1 cellular context compared by ENCODE assay signal in the genomic region with DNA sequence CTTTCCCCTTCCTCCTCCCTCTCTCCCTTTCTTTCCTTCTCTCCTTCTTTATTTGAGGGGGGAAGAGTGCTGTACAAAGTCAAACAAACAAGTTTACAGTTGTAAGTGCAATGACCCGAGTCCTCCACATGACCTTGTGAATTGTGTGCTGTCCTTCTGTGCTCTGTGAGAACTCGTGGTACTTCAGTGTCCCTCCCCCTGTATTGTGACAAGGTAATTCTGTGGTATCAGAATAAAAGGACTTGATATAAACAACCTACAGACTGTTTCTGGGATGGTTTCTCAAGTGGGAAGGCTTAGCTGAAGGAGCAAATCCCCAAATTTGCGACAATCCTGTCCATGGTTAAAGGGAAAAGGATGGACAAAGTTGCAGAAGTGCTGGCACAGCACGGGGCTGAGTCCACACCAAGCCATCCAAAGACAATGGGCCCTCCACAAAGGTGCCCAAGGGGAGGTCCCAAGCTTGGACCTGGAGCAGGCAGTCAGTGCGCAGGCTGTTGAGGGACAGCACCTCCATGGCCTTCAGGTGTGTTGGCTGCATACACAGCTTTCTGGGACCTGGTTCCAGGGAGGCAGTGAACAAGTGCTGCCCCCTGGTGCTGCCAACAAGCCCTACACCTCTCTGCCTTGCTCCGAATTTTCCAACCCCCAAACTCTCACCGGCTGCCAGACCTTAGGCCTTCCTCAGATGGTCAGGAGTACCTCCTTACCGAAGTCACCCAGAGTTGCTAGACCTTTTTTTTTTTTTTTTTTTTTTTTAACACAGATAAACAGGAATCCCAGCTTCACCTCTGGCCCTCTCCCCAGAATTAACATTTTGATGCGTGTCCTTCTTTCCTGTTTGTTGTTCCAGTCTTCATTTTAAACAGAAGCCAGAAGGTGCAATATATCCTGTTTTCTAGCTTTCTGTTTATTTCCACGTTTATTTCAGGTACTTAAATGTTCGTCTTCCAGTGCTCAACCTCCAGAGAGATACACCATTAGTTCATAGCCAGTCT.
A peak's percentile ranks its signal among the peaks of the same experiment; 100 is the strongest.
TF ChIP-seq lines count a peak whose summit lies in the region.

No MANE protein-coding gene starts in this region.

TF ChIP-seq in HepG2, 621 proteins besides CTCF, POLR2A, EP300 and RAD21 (continued from another document and continues in another):
- TF ChIP-seq, protein P1, sequence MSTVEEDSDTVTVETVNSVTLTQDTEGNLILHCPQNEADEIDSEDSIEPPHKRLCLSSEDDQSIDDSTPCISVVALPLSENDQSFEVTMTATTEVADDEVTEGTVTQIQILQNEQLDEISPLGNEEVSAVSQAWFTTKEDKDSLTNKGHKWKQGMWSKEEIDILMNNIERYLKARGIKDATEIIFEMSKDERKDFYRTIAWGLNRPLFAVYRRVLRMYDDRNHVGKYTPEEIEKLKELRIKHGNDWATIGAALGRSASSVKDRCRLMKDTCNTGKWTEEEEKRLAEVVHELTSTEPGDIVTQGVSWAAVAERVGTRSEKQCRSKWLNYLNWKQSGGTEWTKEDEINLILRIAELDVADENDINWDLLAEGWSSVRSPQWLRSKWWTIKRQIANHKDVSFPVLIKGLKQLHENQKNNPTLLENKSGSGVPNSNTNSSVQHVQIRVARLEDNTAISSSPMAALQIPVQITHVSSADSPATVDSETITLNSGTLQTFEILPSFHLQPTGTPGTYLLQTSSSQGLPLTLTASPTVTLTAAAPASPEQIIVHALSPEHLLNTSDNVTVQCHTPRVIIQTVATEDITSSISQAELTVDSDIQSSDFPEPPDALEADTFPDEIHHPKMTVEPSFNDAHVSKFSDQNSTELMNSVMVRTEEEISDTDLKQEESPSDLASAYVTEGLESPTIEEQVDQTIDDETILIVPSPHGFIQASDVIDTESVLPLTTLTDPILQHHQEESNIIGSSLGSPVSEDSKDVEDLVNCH (CRISPR knock-in tag; IDR thresholded peaks at IDR 0.05), result no peak
- no peak for TF ChIP-seq ZNF382 (CRISPR knock-in tag; IDR thresholded peaks at IDR 0.05; ENCODE audit: borderline replicate concordance)
- no peak for TF ChIP-seq ZNF589 (CRISPR knock-in tag; conservative IDR thresholded peaks at IDR 0.05)
- TF ChIP-seq, protein P2, sequence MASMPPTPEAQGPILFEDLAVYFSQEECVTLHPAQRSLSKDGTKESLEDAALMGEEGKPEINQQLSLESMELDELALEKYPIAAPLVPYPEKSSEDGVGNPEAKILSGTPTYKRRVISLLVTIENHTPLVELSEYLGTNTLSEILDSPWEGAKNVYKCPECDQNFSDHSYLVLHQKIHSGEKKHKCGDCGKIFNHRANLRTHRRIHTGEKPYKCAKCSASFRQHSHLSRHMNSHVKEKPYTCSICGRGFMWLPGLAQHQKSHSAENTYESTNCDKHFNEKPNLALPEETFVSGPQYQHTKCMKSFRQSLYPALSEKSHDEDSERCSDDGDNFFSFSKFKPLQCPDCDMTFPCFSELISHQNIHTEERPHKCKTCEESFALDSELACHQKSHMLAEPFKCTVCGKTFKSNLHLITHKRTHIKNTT (CRISPR knock-in tag; IDR thresholded peaks at IDR 0.05), result no peak
- TF ChIP-seq PATZ1 (CRISPR knock-in tag; IDR thresholded peaks at IDR 0.05), result peak; percentile 79
- TF ChIP-seq JARID2 (CRISPR knock-in tag; IDR thresholded peaks at IDR 0.05; ENCODE audit: insufficient replicate concordance), result no peak
- peak; percentile 14; the same call in 1 of the 2 replicates for TF ChIP-seq FOSL2 (CRISPR knock-in tag; IDR thresholded peaks at IDR 0.05)
- peak; percentile 63; the same call in 1 of the 2 replicates for TF ChIP-seq KDM2A (CRISPR knock-in tag; IDR thresholded peaks at IDR 0.05; ENCODE audit: borderline replicate concordance, low read depth)
- peak; percentile 43; the same call in 1 of the 2 replicates for TF ChIP-seq ZNF609 (CRISPR knock-in tag; IDR thresholded peaks at IDR 0.05; ENCODE audit: borderline replicate concordance)
- TF ChIP-seq FLYWCH1 (CRISPR knock-in tag; IDR thresholded peaks at IDR 0.05), result no peak
- no peak for TF ChIP-seq ZNF17 (CRISPR knock-in tag; IDR thresholded peaks at IDR 0.05)
- TF ChIP-seq ZNF839 (CRISPR knock-in tag; IDR thresholded peaks at IDR 0.05; ENCODE audit: borderline replicate concordance), result no peak
- TF ChIP-seq E2F5 (CRISPR knock-in tag; conservative IDR thresholded peaks at IDR 0.05), result no peak
- TF ChIP-seq CBX5 (CRISPR knock-in tag; IDR thresholded peaks at IDR 0.05; ENCODE audit: borderline replicate concordance), result peak; percentile 49; the same call in 1 of the 2 replicates
- TF ChIP-seq, protein P3, sequence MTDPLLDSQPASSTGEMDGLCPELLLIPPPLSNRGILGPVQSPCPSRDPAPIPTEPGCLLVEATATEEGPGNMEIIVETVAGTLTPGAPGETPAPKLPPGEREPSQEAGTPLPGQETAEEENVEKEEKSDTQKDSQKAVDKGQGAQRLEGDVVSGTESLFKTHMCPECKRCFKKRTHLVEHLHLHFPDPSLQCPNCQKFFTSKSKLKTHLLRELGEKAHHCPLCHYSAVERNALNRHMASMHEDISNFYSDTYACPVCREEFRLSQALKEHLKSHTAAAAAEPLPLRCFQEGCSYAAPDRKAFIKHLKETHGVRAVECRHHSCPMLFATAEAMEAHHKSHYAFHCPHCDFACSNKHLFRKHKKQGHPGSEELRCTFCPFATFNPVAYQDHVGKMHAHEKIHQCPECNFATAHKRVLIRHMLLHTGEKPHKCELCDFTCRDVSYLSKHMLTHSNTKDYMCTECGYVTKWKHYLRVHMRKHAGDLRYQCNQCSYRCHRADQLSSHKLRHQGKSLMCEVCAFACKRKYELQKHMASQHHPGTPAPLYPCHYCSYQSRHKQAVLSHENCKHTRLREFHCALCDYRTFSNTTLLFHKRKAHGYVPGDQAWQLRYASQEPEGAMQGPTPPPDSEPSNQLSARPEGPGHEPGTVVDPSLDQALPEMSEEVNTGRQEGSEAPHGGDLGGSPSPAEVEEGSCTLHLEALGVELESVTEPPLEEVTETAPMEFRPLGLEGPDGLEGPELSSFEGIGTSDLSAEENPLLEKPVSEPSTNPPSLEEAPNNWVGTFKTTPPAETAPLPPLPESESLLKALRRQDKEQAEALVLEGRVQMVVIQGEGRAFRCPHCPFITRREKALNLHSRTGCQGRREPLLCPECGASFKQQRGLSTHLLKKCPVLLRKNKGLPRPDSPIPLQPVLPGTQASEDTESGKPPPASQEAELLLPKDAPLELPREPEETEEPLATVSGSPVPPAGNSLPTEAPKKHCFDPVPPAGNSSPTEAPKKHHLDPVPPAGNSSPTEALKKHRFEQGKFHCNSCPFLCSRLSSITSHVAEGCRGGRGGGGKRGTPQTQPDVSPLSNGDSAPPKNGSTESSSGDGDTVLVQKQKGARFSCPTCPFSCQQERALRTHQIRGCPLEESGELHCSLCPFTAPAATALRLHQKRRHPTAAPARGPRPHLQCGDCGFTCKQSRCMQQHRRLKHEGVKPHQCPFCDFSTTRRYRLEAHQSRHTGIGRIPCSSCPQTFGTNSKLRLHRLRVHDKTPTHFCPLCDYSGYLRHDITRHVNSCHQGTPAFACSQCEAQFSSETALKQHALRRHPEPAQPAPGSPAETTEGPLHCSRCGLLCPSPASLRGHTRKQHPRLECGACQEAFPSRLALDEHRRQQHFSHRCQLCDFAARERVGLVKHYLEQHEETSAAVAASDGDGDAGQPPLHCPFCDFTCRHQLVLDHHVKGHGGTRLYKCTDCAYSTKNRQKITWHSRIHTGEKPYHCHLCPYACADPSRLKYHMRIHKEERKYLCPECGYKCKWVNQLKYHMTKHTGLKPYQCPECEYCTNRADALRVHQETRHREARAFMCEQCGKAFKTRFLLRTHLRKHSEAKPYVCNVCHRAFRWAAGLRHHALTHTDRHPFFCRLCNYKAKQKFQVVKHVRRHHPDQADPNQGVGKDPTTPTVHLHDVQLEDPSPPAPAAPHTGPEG (CRISPR knock-in tag; IDR thresholded peaks at IDR 0.05), result no peak
- peak; percentile 97 for TF ChIP-seq RARA (CRISPR knock-in tag; IDR thresholded peaks at IDR 0.05)
- TF ChIP-seq KLF15 (CRISPR knock-in tag; IDR thresholded peaks at IDR 0.05; ENCODE audit: borderline replicate concordance), result no peak
- TF ChIP-seq, protein P4, sequence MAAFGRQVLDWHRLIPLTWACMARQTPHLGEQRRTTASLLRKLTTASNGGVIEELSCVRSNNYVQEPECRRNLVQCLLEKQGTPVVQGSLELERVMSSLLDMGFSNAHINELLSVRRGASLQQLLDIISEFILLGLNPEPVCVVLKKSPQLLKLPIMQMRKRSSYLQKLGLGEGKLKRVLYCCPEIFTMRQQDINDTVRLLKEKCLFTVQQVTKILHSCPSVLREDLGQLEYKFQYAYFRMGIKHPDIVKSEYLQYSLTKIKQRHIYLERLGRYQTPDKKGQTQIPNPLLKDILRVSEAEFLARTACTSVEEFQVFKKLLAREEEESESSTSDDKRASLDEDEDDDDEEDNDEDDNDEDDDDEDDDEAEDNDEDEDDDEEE (CRISPR knock-in tag; IDR thresholded peaks at IDR 0.05), result peak; percentile 8; the same call in 1 of the 2 replicates
- TF ChIP-seq TCF7L2 (IDR thresholded peaks at IDR 0.05; ENCODE audit: low read depth, low read length), result no peak
- no peak for TF ChIP-seq FOXM1 (CRISPR knock-in tag; IDR thresholded peaks at IDR 0.05)
- TF ChIP-seq EEA1 (CRISPR knock-in tag; IDR thresholded peaks at IDR 0.05; ENCODE audit: borderline replicate concordance), result no peak
- TF ChIP-seq ZNF549 (CRISPR knock-in tag; IDR thresholded peaks at IDR 0.05), result no peak
- TF ChIP-seq, protein P5, sequence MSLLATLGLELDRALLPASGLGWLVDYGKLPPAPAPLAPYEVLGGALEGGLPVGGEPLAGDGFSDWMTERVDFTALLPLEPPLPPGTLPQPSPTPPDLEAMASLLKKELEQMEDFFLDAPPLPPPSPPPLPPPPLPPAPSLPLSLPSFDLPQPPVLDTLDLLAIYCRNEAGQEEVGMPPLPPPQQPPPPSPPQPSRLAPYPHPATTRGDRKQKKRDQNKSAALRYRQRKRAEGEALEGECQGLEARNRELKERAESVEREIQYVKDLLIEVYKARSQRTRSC (CRISPR knock-in tag; IDR thresholded peaks at IDR 0.05; ENCODE audit: low read depth), result no peak
- TF ChIP-seq ZNF224 (CRISPR knock-in tag; IDR thresholded peaks at IDR 0.05), result no peak
- TF ChIP-seq ZNF33A (CRISPR knock-in tag; IDR thresholded peaks at IDR 0.05; ENCODE audit: borderline replicate concordance), result no peak
- TF ChIP-seq PHF8 (CRISPR knock-in tag; IDR thresholded peaks at IDR 0.05), result peak; percentile 30; the same call in 1 of the 2 replicates
- TF ChIP-seq ZNF432 (CRISPR knock-in tag; IDR thresholded peaks at IDR 0.05; ENCODE audit: borderline replicate concordance), result no peak
- peak; percentile 95 for TF ChIP-seq SMC3 (IDR thresholded peaks at IDR 0.05; ENCODE audit: low read length)
- TF ChIP-seq, protein P6, sequence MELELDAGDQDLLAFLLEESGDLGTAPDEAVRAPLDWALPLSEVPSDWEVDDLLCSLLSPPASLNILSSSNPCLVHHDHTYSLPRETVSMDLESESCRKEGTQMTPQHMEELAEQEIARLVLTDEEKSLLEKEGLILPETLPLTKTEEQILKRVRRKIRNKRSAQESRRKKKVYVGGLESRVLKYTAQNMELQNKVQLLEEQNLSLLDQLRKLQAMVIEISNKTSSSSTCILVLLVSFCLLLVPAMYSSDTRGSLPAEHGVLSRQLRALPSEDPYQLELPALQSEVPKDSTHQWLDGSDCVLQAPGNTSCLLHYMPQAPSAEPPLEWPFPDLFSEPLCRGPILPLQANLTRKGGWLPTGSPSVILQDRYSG (CRISPR knock-in tag; IDR thresholded peaks at IDR 0.05), result no peak
- TF ChIP-seq TBX2 (CRISPR knock-in tag; IDR thresholded peaks at IDR 0.05; ENCODE audit: borderline replicate concordance), result peak; percentile 63
- TF ChIP-seq ZNF563 (CRISPR knock-in tag; IDR thresholded peaks at IDR 0.05), result no peak
- no peak for TF ChIP-seq ZNF24 (IDR thresholded peaks at IDR 0.05)
- TF ChIP-seq ARNT2 (CRISPR knock-in tag; IDR thresholded peaks at IDR 0.05; ENCODE audit: low read depth), result no peak; the same call in 1 of the 2 replicates
- no peak for TF ChIP-seq CREB1 (IDR thresholded peaks at IDR 0.05)
- no peak for TF ChIP-seq CREB1 (CRISPR knock-in tag; IDR thresholded peaks at IDR 0.05)
